25 cellular contexts compared by ENCODE assay signal in genomic region chr11:106238704-106239360, GRCh38.
"Had no signal": no experiment of that assay in that cellular context is flagged by ENCODE, and none has a peak within 500 bp of the region (broad histone marks: within the 10 kb centered on the region; RNA-seq: fewer than 3 reads in every experiment).

No MANE protein-coding gene starts in this region.

- H3K36me3 Mint-ChIP-seq: activated naive CD8-positive, alpha-beta T cell treated with anti-CD3 and anti-CD28 coated beads, Interleukin-2, amount 10 ng/mL, durations not matched to agents 7 days and 5 days; memory B cell had no signal

- H3K27ac Mint-ChIP-seq: activated CD4-positive, alpha-beta memory T cell treated with anti-CD3 and anti-CD28 coated beads, Interleukin-2, amount 10 ng/mL, durations not matched to agents 7 days and 5 days; activated CD4-positive, alpha-beta T cell treated with anti-CD3 and anti-CD28 coated beads, Interleukin-2, amount 10 ng/mL, durations not matched to agents 24 days and 14 days; activated naive CD4-positive, alpha-beta T cell treated with anti-CD3 and anti-CD28 coated beads for 36 hours; activated naive CD8-positive, alpha-beta T cell treated with anti-CD3 and anti-CD28 coated beads, Interleukin-2, amount 10 ng/mL, durations not matched to agents 7 days and 5 days; activated T-cell treated with anti-CD3 and anti-CD28 coated beads, Interleukin-2, amount 50 U/mL, for 72 hours; memory B cell; nephron; T-helper 2 cell treated with Interferon-gamma antibody and Interleukin-4, amounts not matched to agents 5 μg/mL and 100 μg/mL, for 36 hours had no signal

- H3K27ac ChIP-seq: gastroesophageal sphincter, testis, uterus, VCaP had no signal

- ATAC-seq: activated CD4-positive, CD25-positive, alpha-beta regulatory T cell treated with anti-CD3 and anti-CD28 coated beads, Interleukin-2, amount 50 U/mL, for 24 hours; activated T-cell treated with anti-CD3 and anti-CD28 coated beads, Interleukin-2, amount 50 U/mL, for 72 hours; gastroesophageal sphincter; sciatic nerve had no signal

- H3K4me3 ChIP-seq: gastroesophageal sphincter, smooth muscle cell, testis, uterus had no signal

- FAIRE-seq: islet of Langerhans had no signal

- H3K4me2 ChIP-seq: smooth muscle cell had no signal

- H3K27me3 Mint-ChIP-seq: activated CD4-positive, alpha-beta memory T cell treated with anti-CD3 and anti-CD28 coated beads, Interleukin-2, amount 10 ng/mL, durations not matched to agents 7 days and 5 days; activated CD4-positive, alpha-beta T cell treated with anti-CD3 and anti-CD28 coated beads, Interleukin-2, amount 10 ng/mL, durations not matched to agents 24 days and 14 days; activated naive CD8-positive, alpha-beta T cell treated with anti-CD3 and anti-CD28 coated beads, Interleukin-2, amount 10 ng/mL, durations not matched to agents 7 days and 5 days had no signal

- H3K4me1 Mint-ChIP-seq: activated CD4-positive, alpha-beta memory T cell treated with anti-CD3 and anti-CD28 coated beads, Interleukin-2, amount 10 ng/mL, durations not matched to agents 7 days and 5 days; activated CD4-positive, alpha-beta T cell treated with anti-CD3 and anti-CD28 coated beads, Interleukin-2, amount 10 ng/mL, durations not matched to agents 24 days and 14 days; activated naive CD8-positive, alpha-beta T cell treated with anti-CD3 and anti-CD28 coated beads, Interleukin-2, amount 10 ng/mL, durations not matched to agents 7 days and 5 days; memory B cell had no signal

- H3K9me3 ChIP-seq: gastroesophageal sphincter, testis, uterus had no signal

- DNase-seq: activated CD4-positive, alpha-beta memory T cell treated with anti-CD3 and anti-CD28 coated beads, Interleukin-2, amount 10 ng/mL, durations not matched to agents 7 days and 5 days; activated CD4-positive, alpha-beta T cell treated with anti-CD3 and anti-CD28 coated beads, Interleukin-2, amount 10 ng/mL, durations not matched to agents 24 days and 14 days; activated effector memory CD4-positive, alpha-beta T cell treated with Interleukin-2 at 50 U/mL for 16 hours; activated naive CD4-positive, alpha-beta T cell treated with anti-CD3 and anti-CD28 coated beads for 36 hours; activated naive CD8-positive, alpha-beta T cell treated with anti-CD3 and anti-CD28 coated beads, Interleukin-2, amount 10 ng/mL, durations not matched to agents 7 days and 5 days; activated T-cell treated with anti-CD3 and anti-CD28 coated beads, Interleukin-2, amount 50 U/mL, for 72 hours; caudate nucleus; dermis blood vessel endothelial cell; effector CD8-positive, alpha-beta T cell; head of caudate nucleus; nucleus accumbens; stimulated activated CD4-positive, alpha-beta T cell treated with anti-CD3 and anti-CD28 coated beads, Interleukin-2, amount 100 ng/mL, for 48 hours; stimulated activated naive CD4-positive, alpha-beta T cell; testis; trophoblast cell; uterus had no signal

- H3K4me1 ChIP-seq: gastroesophageal sphincter, testis, uterus had no signal

- H3K4me3 Mint-ChIP-seq: activated CD4-positive, alpha-beta memory T cell treated with anti-CD3 and anti-CD28 coated beads, Interleukin-2, amount 10 ng/mL, durations not matched to agents 7 days and 5 days; activated CD4-positive, alpha-beta T cell treated with anti-CD3 and anti-CD28 coated beads, Interleukin-2, amount 10 ng/mL, durations not matched to agents 24 days and 14 days; activated naive CD4-positive, alpha-beta T cell treated with anti-CD3 and anti-CD28 coated beads for 36 hours; activated naive CD8-positive, alpha-beta T cell treated with anti-CD3 and anti-CD28 coated beads, Interleukin-2, amount 10 ng/mL, durations not matched to agents 7 days and 5 days; activated T-cell treated with anti-CD3 and anti-CD28 coated beads, Interleukin-2, amount 50 U/mL, for 72 hours; memory B cell; nephron; T-helper 2 cell treated with Interferon-gamma antibody and Interleukin-4, amounts not matched to agents 5 μg/mL and 100 μg/mL, for 36 hours had no signal

- H3K27me3 ChIP-seq: gastroesophageal sphincter, testis, uterus had no signal

- H3K36me3 ChIP-seq: gastroesophageal sphincter, uterus had no signal

- H3K9me3 Mint-ChIP-seq: activated CD4-positive, alpha-beta memory T cell treated with anti-CD3 and anti-CD28 coated beads, Interleukin-2, amount 10 ng/mL, durations not matched to agents 7 days and 5 days; activated CD4-positive, alpha-beta T cell treated with anti-CD3 and anti-CD28 coated beads, Interleukin-2, amount 10 ng/mL, durations not matched to agents 24 days and 14 days; activated naive CD4-positive, alpha-beta T cell treated with anti-CD3 and anti-CD28 coated beads for 36 hours; activated naive CD8-positive, alpha-beta T cell treated with anti-CD3 and anti-CD28 coated beads, Interleukin-2, amount 10 ng/mL, durations not matched to agents 7 days and 5 days had no signal
